In genomic region chr1:2233997-2234761, GRCh38 we compare ENCODE assay signal across 8 cellular contexts. TPM values are rescaled to one million over a fixed set of nuclear protein-coding genes. Genes with fewer than 3 reads are reported as not detected.
DNase-seq lines count a peak whose midpoint lies in the region; ATAC-seq and TF ChIP-seq lines count a peak whose summit lies in the region.

No MANE protein-coding gene starts in this region.

- H3K36me3 Mint-ChIP-seq in activated naive CD4-positive, alpha-beta T cell treated with anti-CD3 and anti-CD28 coated beads, Interleukin-2, amount 50 U/mL, for 24 hours: peaks cover 4% of the 10 kb centered on the region

- peaks cover 69% of the 10 kb centered on the region for H3K4me1 Mint-ChIP-seq in activated naive CD4-positive, alpha-beta T cell treated with anti-CD3 and anti-CD28 coated beads, Interleukin-2, amount 50 U/mL, for 24 hours

- H3K9me2 ChIP-seq in PC-9 (ENCODE audit: insufficient read depth): no peaks in the 10 kb centered on the region

- H4K20me1 ChIP-seq in PC-9 (ENCODE audit: insufficient read depth): peaks cover 94% of the 10 kb centered on the region

- no peak overlapping the region for H2AFZ ChIP-seq in PC-9

- H3K36me3 ChIP-seq in PC-9 (ENCODE audit: low read depth) (no peaks in the 10 kb centered on the region), H7 (replicated peaks; ENCODE audit: control insufficient read depth, insufficient read depth, low read length) (no peaks in the 10 kb centered on the region; the same call in 1 of the 2 replicates)

- H3K9me3 ChIP-seq in PC-9 (ENCODE audit: insufficient read depth, low read depth): no peaks in the 10 kb centered on the region

- peak overlapping the region; percentile 99 for H3K4me2 ChIP-seq in PC-9

- no peaks in the 10 kb centered on the region for H3K27me3 ChIP-seq in PC-9 (ENCODE audit: insufficient read depth, low read depth)
- no peaks in the 10 kb centered on the region for H3K27me3 ChIP-seq in H7 (ENCODE audit: control insufficient read depth, insufficient read depth, low read length)

- peaks cover 29% of the 10 kb centered on the region for H3F3A ChIP-seq in PC-9 (ENCODE audit: insufficient read depth, low read depth)

- DNase-seq in GM13976 (ENCODE audit: low spot score) (peak; percentile 75), PC-9 (peak; percentile 73 to 85), glomerular visceral epithelial cell (ENCODE audit: extremely low spot score) (peak; percentile 78), pons (ENCODE audit: low spot score) (peak; percentile 82), cerebellar nuclear complex (lab: John Stamatoyannopoulos, UW) (no peak), H7 (no peak)

- in situ Hi-C loops in GM13976 (cut with MboI; ENCODE audit: low sequenced_read_pairs, unreplicated experiment): no loop called here

- ATAC-seq in GM18868 (IDR thresholded peaks at IDR 0.05; ENCODE audit: unreplicated experiment): no peak

- no TSS peak for BruUV-seq in PC-9 (replicated peaks; lab: Mats Ljungman, UMichigan)

- no peaks in the 10 kb centered on the region for H3K9me3 Mint-ChIP-seq in activated naive CD4-positive, alpha-beta T cell treated with anti-CD3 and anti-CD28 coated beads, Interleukin-2, amount 50 U/mL, for 24 hours

- POLR2A ChIA-PET in PC-9 (lab: Charles Lee; ENCODE audit: unreplicated experiment): interaction anchor here (0.6 to 1.6 kb wide), 6 partner anchors 35 to 1330 kb away, joined by 3 to 13 read pairs (median 5); no protein-coding TSS in a partner anchor

- no peaks in the 10 kb centered on the region for H3K27me3 Mint-ChIP-seq in activated naive CD4-positive, alpha-beta T cell treated with anti-CD3 and anti-CD28 coated beads, Interleukin-2, amount 50 U/mL, for 24 hours

- H3K79me2 ChIP-seq in PC-9 (ENCODE audit: low read depth): peaks cover 100% of the 10 kb centered on the region

- H3K4me3 Mint-ChIP-seq in activated naive CD4-positive, alpha-beta T cell treated with anti-CD3 and anti-CD28 coated beads, Interleukin-2, amount 50 U/mL, for 24 hours: peak overlapping the region; percentile 94

- peak overlapping the region; percentile 93 for H3K27ac Mint-ChIP-seq in activated naive CD4-positive, alpha-beta T cell treated with anti-CD3 and anti-CD28 coated beads, Interleukin-2, amount 50 U/mL, for 24 hours

- H3K4me3 ChIP-seq in PC-9: peak overlapping the region; percentile 47; the same call in 1 of the 2 replicates
- H3K4me3 ChIP-seq in H7 (ENCODE audit: insufficient read depth, low read depth, low read length): no peak overlapping the region

- peaks cover 52% of the 10 kb centered on the region for H3K4me1 ChIP-seq in PC-9 (replicated peaks; ENCODE audit: insufficient read depth)

- H3K27ac ChIP-seq in PC-9: peak overlapping the region; percentile 68

- CTCF ChIA-PET in PC-9 (lab: Charles Lee): interaction anchor here (0.8 kb wide), 1 partner anchor 56 kb away, joined by 4 read pairs; no protein-coding TSS in a partner anchor

- TF ChIP-seq CTCF in GM13976 (IDR thresholded peaks at IDR 0.05; ENCODE audit: borderline replicate concordance, control extremely low read depth, extremely low read depth, insufficient read depth, missing control alignments) (no peak), PC-9 (conservative IDR thresholded peaks at IDR 0.05) (no peak)

- intact Hi-C loops in PC-9 (cut with micrococcal nuclease; ENCODE audit: unreplicated experiment): loop anchor here (1.0 to 5.0 kb wide), 2 partner anchors 37 to 56 kb away; no protein-coding TSS in a partner anchor

RNA-seq across cellular contexts. Expression of gene SKI, which starts 6.1 kb away (rescaled TPM):
- 36.2 and 39.1 TPM in 2 replicates for total RNA-seq in PC-9 (2021)
- 29.2 and 29.9 TPM in 2 replicates for total RNA-seq in H7 (2014; rRNA removed; shearing (Covaris generic))

RNA-seq across cellular contexts. Expression of gene FAAP20, which starts 39.6 kb away (rescaled TPM):
- 72.1 and 97.1 TPM in 2 replicates for total RNA-seq in PC-9 (2021)
- 60.5 and 69.9 TPM in 2 replicates for total RNA-seq in H7 (2014; rRNA removed; shearing (Covaris generic))

Comparison
In these comparisons a context has a peak if more than half of its experiments do, and no peak if none do; other contexts are left out.
1. DNase-seq: peak in GM13976 (single experiment), PC-9 (2 of 2), glomerular visceral epithelial cell (single experiment) and pons (single experiment); none in cerebellar nuclear complex (0 of 2) and H7 (single experiment).